In genomic region chr1:84834419-84835064, GRCh38 we compare ENCODE assay signal across 13 cellular contexts. TPM values are rescaled to one million over a fixed set of nuclear protein-coding genes. Genes with fewer than 3 reads are reported as not detected.
A peak's percentile ranks its signal among the peaks of the same experiment; 100 is the strongest.
DNase-seq lines count a peak whose midpoint lies in the region; ATAC-seq, FAIRE-seq and TF ChIP-seq lines count a peak whose summit lies in the region.
"Had no signal": no experiment of that assay in that cellular context is flagged by ENCODE, and none has a peak within 500 bp of the region (broad histone marks: within the 10 kb centered on the region; RNA-seq: fewer than 3 reads in every experiment).

No MANE protein-coding gene starts in this region.

- H3K36me3 Mint-ChIP-seq in astrocyte (ENCODE audit: low read depth, unreplicated experiment), result no peaks in the 10 kb centered on the region

- no peak overlapping the region for H3K27ac Mint-ChIP-seq in astrocyte (ENCODE audit: unreplicated experiment)
- H3K27ac Mint-ChIP-seq: B cell had no signal

- H3K4me1 ChIP-seq in astrocyte (ENCODE audit: insufficient read depth, low read length) (no peaks in the 10 kb centered on the region), Karpas-422 (ENCODE audit: low read length) (no peaks in the 10 kb centered on the region)

- H3K9me3 ChIP-seq in astrocyte (ENCODE audit: insufficient read depth, low read depth, low read length), result no peaks in the 10 kb centered on the region
- H3K9me3 ChIP-seq in Karpas-422 (ENCODE audit: low read length), result no peaks in the 10 kb centered on the region

- TF ChIP-seq CTCF in astrocyte (IDR thresholded peaks at IDR 0.05; ENCODE audit: insufficient read depth, low read depth, low read length) (no peak), omental fat pad (IDR thresholded peaks at IDR 0.05) (no peak)

- H3K4me3 ChIP-seq in astrocyte (ENCODE audit: insufficient read depth, low read depth, low read length), result no peak overlapping the region
- H3K4me3 ChIP-seq in Karpas-422 (ENCODE audit: low read length), result no peak overlapping the region

- TF ChIP-seq POLR2A in GM18505 (IDR thresholded peaks at IDR 0.05; ENCODE audit: borderline replicate concordance, extremely low read depth, insufficient read depth, insufficient read length), result no peak

- H3K27ac ChIP-seq in astrocyte (ENCODE audit: low read depth, low read length), result no peak overlapping the region
- H3K27ac ChIP-seq in Karpas-422 (ENCODE audit: low read length), result no peak overlapping the region

- H3K79me2 ChIP-seq in astrocyte (ENCODE audit: insufficient read depth, low read length) (no peaks in the 10 kb centered on the region), Karpas-422 (ENCODE audit: low read length) (no peaks in the 10 kb centered on the region)

- no peak overlapping the region for H3K4me3 Mint-ChIP-seq in astrocyte (ENCODE audit: unreplicated experiment)
- H3K4me3 Mint-ChIP-seq: B cell had no signal

- ATAC-seq in GM18505 (IDR thresholded peaks at IDR 0.05; ENCODE audit: unreplicated experiment), result no peak
- ATAC-seq in GM19328 (IDR thresholded peaks at IDR 0.05; ENCODE audit: unreplicated experiment), result no peak
- no peak for ATAC-seq in omental fat pad (ENCODE audit: low FRiP score)

- FAIRE-seq in astrocyte (lab: Jason Lieb, UNC), result no peak

- H3K27me3 ChIP-seq in astrocyte (ENCODE audit: insufficient read depth, low read length) (no peaks in the 10 kb centered on the region), Karpas-422 (ENCODE audit: low read length) (no peaks in the 10 kb centered on the region)

- H3K4me2 ChIP-seq in astrocyte (ENCODE audit: low read length) (no peak overlapping the region), Karpas-422 (ENCODE audit: low read depth, low read length, poor library complexity, severe bottlenecking) (no peak overlapping the region)

- H3K9ac ChIP-seq in astrocyte (ENCODE audit: low read length), result no peak overlapping the region
- H3K9ac ChIP-seq in Karpas-422 (ENCODE audit: low read length), result no peak overlapping the region

- no peaks in the 10 kb centered on the region for H3K9me3 Mint-ChIP-seq in astrocyte (ENCODE audit: unreplicated experiment)

- H3K36me3 ChIP-seq in astrocyte (ENCODE audit: insufficient read depth, low read length), result no peaks in the 10 kb centered on the region
- H3K36me3 ChIP-seq in Karpas-422 (ENCODE audit: insufficient read depth, low read length), result no peaks in the 10 kb centered on the region

- H3K27me3 Mint-ChIP-seq in astrocyte (ENCODE audit: low read depth, unreplicated experiment), result no peaks in the 10 kb centered on the region

- H4K20me1 ChIP-seq in astrocyte (ENCODE audit: insufficient read depth, low read length) (no peaks in the 10 kb centered on the region), Karpas-422 (ENCODE audit: insufficient read depth, low read depth, low read length) (no peaks in the 10 kb centered on the region)

- H2AFZ ChIP-seq in astrocyte (ENCODE audit: low read depth, low read length), result no peak overlapping the region
- no peak overlapping the region for H2AFZ ChIP-seq in Karpas-422 (ENCODE audit: low read length)

- H3K4me1 Mint-ChIP-seq in astrocyte (ENCODE audit: low read depth, unreplicated experiment), result no peaks in the 10 kb centered on the region
- H3K4me1 Mint-ChIP-seq: B cell had no signal

- DNase-seq in A172 (ENCODE audit: low spot score) (peak; percentile 6), HPDE6-E6E7 (ENCODE audit: extremely low spot score) (peak; percentile 76), astrocyte (ENCODE audit: low read depth) (peak; percentile 62), iris pigment epithelial cell (ENCODE audit: low read depth) (peak; percentile 81), omental fat pad (ENCODE audit: low spot score) (no peak), Karpas-422 (no peak)
- DNase-seq: activated CD4-positive, alpha-beta T cell treated with anti-CD3 and anti-CD28 coated beads for 1 hour; effector CD8-positive, alpha-beta T cell; NCI-H1417; stimulated activated CD4-positive, alpha-beta T cell treated with anti-CD3 and anti-CD28 coated beads, Interleukin-2, amount 100 ng/mL, for 24 hours had no signal

- H3K9me2 ChIP-seq in Karpas-422 (replicated peaks; ENCODE audit: insufficient read depth, low read length), result no peaks in the 10 kb centered on the region

RNA-seq across cellular contexts. Expression of gene LPAR3, which starts 58.5 kb away (rescaled TPM):
- total RNA-seq in A172 (2014; rRNA removed; shearing (Covaris generic)), result not detected in 2 replicates
- 0.70 and 0.91 TPM in 2 replicates for total RNA-seq in astrocyte
- total RNA-seq in omental fat pad, result under 1 TPM in 1 of 4 donors, not detected in 3; 0.72 TPM
- total RNA-seq in Karpas-422 (2014; rRNA removed; shearing (Covaris generic); ENCODE audit: low replicate concordance), result not detected in 2 replicates
- total RNA-seq: B cell had no signal

Comparison
In these comparisons a context has a peak if more than half of its experiments do, and no peak if none do; other contexts are left out.
1. DNase-seq: peak in A172 (single experiment), HPDE6-E6E7 (single experiment), astrocyte (single experiment) and iris pigment epithelial cell (single experiment); none in omental fat pad (single experiment) and Karpas-422 (single experiment).